In the genomic region with DNA sequence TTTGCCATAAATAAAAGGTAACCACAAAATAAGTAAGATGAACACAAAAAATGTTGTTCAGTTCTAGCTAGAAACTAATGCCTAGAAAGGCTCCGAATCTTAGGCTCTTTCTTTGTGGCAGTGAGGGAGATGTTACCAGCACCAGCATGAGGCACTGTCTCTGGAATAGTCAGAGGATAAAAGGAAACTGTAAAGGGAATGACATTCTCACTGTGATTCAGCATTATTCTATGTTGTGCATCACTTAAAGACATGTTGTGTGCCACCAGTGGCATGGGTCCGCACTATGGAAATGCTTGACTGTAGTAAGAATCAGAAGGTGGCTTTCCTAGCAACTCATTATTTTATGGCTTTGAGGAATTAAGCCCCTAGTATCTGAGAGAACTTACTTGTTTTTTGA, we compare ENCODE assay signal across 21 cellular contexts.
A peak's percentile ranks its signal among the peaks of the same experiment; 100 is the strongest.
DNase-seq lines count a peak whose midpoint lies in the region; ATAC-seq, FAIRE-seq and TF ChIP-seq lines count a peak whose summit lies in the region.
"Had no signal": no experiment of that assay in that cellular context is flagged by ENCODE, and none has a peak within 500 bp of the region (broad histone marks: within the 10 kb centered on the region; RNA-seq: fewer than 3 reads in every experiment).

No MANE protein-coding gene starts in this region.

- H3K9ac ChIP-seq in astrocyte (ENCODE audit: low read length) = no peak overlapping the region

- no peaks in the 10 kb centered on the region for H3K79me2 ChIP-seq in astrocyte (ENCODE audit: insufficient read depth, low read length)

- CTCF ChIA-PET in MCF 10A (lab: Yijun Ruan, JAX) = interaction anchor here (0.6 to 1.4 kb wide), 3 partner anchors 14 to 271 kb away, joined by 3 to 4 read pairs (median 4); no protein-coding TSS in a partner anchor

- no peak for FAIRE-seq in astrocyte (lab: Jason Lieb, UNC)
- no peak for FAIRE-seq in RCC 7860 (lab: Jason Lieb, UNC)
- FAIRE-seq: GM18507 had no signal

- no peak for ATAC-seq in HG02798 (IDR thresholded peaks at IDR 0.05; ENCODE audit: poor library complexity, unreplicated experiment)
- ATAC-seq: activated CD8-positive, alpha-beta memory T cell treated with anti-CD3 and anti-CD28 coated beads, Interleukin-2, amount 10 ng/mL, durations not matched to agents 7 days and 5 days; CD8-positive, alpha-beta T cell; natural killer cell treated with Interleukin-12 subunit alpha and Interleukin-12 subunit beta and Interleukin-15 and Interleukin-18, amount 100 ng/mL, for 72 hours had no signal

- no peak overlapping the region for H3K4me2 ChIP-seq in astrocyte (ENCODE audit: low read length)

- no peak overlapping the region for H3K4me3 ChIP-seq in breast epithelium
- no peak overlapping the region for H3K4me3 ChIP-seq in astrocyte (ENCODE audit: insufficient read depth, low read depth, low read length)
- no peak overlapping the region for H3K4me3 ChIP-seq in fibroblast of villous mesenchyme (ENCODE audit: low read depth, low read length)
- no peak overlapping the region for H3K4me3 ChIP-seq in vagina
- H3K4me3 ChIP-seq in SJCRH30 = no peak overlapping the region
- H3K4me3 ChIP-seq: heart right ventricle had no signal

- H3K27ac Mint-ChIP-seq in MCF 10A (ENCODE audit: low read depth, unreplicated experiment) (peak overlapping the region; percentile 82), astrocyte (ENCODE audit: unreplicated experiment) (peak overlapping the region; percentile 88)
- H3K27ac Mint-ChIP-seq: activated CD8-positive, alpha-beta memory T cell treated with anti-CD3 and anti-CD28 coated beads, Interleukin-2, amount 10 ng/mL, durations not matched to agents 7 days and 5 days; CD8-positive, alpha-beta T cell; IgD-negative memory B cell; natural killer cell treated with Interleukin-12 subunit alpha and Interleukin-12 subunit beta and Interleukin-15 and Interleukin-18, amount 100 ng/mL, for 72 hours had no signal

- no peak overlapping the region for H3K4me3 Mint-ChIP-seq in MCF 10A (ENCODE audit: unreplicated experiment)
- H3K4me3 Mint-ChIP-seq in astrocyte (ENCODE audit: unreplicated experiment) = no peak overlapping the region
- H3K4me3 Mint-ChIP-seq: activated CD8-positive, alpha-beta memory T cell treated with anti-CD3 and anti-CD28 coated beads, Interleukin-2, amount 10 ng/mL, durations not matched to agents 7 days and 5 days; CD8-positive, alpha-beta T cell; IgD-negative memory B cell; natural killer cell treated with Interleukin-12 subunit alpha and Interleukin-12 subunit beta and Interleukin-15 and Interleukin-18, amount 100 ng/mL, for 72 hours; type B pancreatic cell had no signal

- peaks cover 1% of the 10 kb centered on the region for H3K9me3 Mint-ChIP-seq in MCF 10A (ENCODE audit: unreplicated experiment)
- H3K9me3 Mint-ChIP-seq in astrocyte (ENCODE audit: unreplicated experiment) = no peaks in the 10 kb centered on the region
- H3K9me3 Mint-ChIP-seq: CD8-positive, alpha-beta T cell; IgD-negative memory B cell; natural killer cell treated with Interleukin-12 subunit alpha and Interleukin-12 subunit beta and Interleukin-15 and Interleukin-18, amount 100 ng/mL, for 72 hours; type B pancreatic cell had no signal

- H4K20me1 ChIP-seq in astrocyte (ENCODE audit: insufficient read depth, low read length) = no peaks in the 10 kb centered on the region

- POLR2A ChIA-PET in MCF 10A (lab: Yijun Ruan, JAX) = interaction anchor here (1.4 kb wide), 1 partner anchor 8 kb away, joined by 5 read pairs; no protein-coding TSS in a partner anchor

- H3K36me3 ChIP-seq in breast epithelium (no peaks in the 10 kb centered on the region), astrocyte (ENCODE audit: insufficient read depth, low read length) (no peaks in the 10 kb centered on the region), vagina (no peaks in the 10 kb centered on the region), SJCRH30 (peaks cover 4% of the 10 kb centered on the region; the same call in 1 of the 2 replicates)

- H3K27ac ChIP-seq in breast epithelium (no peak overlapping the region), astrocyte (ENCODE audit: low read depth, low read length) (peak overlapping the region; percentile 73), vagina (peak overlapping the region; percentile 50), SJCRH30 (no peak overlapping the region)
- H3K27ac ChIP-seq: 22Rv1 had no signal

- TF ChIP-seq POLR2A in breast epithelium (IDR thresholded peaks at IDR 0.05) (no peak), vagina (IDR thresholded peaks at IDR 0.05) (no peak)

- no peaks in the 10 kb centered on the region for H3K4me1 ChIP-seq in breast epithelium
- peaks cover 8% of the 10 kb centered on the region for H3K4me1 ChIP-seq in astrocyte (ENCODE audit: insufficient read depth, low read length)
- H3K4me1 ChIP-seq in vagina = peaks cover 12% of the 10 kb centered on the region
- no peaks in the 10 kb centered on the region for H3K4me1 ChIP-seq in SJCRH30

- intact Hi-C loops in MCF 10A (cut with micrococcal nuclease) = no loop called here
- intact Hi-C loops in breast epithelium (cut with DNase I; ENCODE audit: low total_unique reads) = no loop called here
- intact Hi-C loops in vagina (cut with DNase I) = no loop called here

- DNase-seq in MCF 10A (ENCODE audit: unreplicated experiment) (no peak), breast epithelium (ENCODE audit: low spot score in 2 of 2) (no peak), astrocyte (ENCODE audit: low read depth) (peak; percentile 39), fibroblast of villous mesenchyme (ENCODE audit: low read depth) (peak; percentile 19), vagina (ENCODE audit: extremely low spot score in 2 of 2) (no peak), RCC 7860 (ENCODE audit: low spot score) (no peak), SJCRH30 (no peak)
- DNase-seq: activated CD8-positive, alpha-beta memory T cell treated with anti-CD3 and anti-CD28 coated beads, Interleukin-2, amount 10 ng/mL, durations not matched to agents 7 days and 5 days; activated naive CD4-positive, alpha-beta T cell treated with Interleukin-2 at 50 U/mL for 16 hours; CD8-positive, alpha-beta T cell; GF-D8; heart right ventricle; left cardiac atrium; retina; stimulated activated CD4-positive, alpha-beta T cell treated with anti-CD3 and anti-CD28 coated beads, Interleukin-2, amount 100 ng/mL, for 24 hours had no signal

- H3K4me1 Mint-ChIP-seq in MCF 10A (ENCODE audit: insufficient read depth, unreplicated experiment) (peaks cover 8% of the 10 kb centered on the region), astrocyte (ENCODE audit: low read depth, unreplicated experiment) (peaks cover 25% of the 10 kb centered on the region)

- H3K27me3 ChIP-seq in breast epithelium (no peaks in the 10 kb centered on the region), astrocyte (ENCODE audit: insufficient read depth, low read length) (no peaks in the 10 kb centered on the region), vagina (no peaks in the 10 kb centered on the region), SJCRH30 (no peaks in the 10 kb centered on the region)
- H3K27me3 ChIP-seq: heart right ventricle had no signal

- no peak for TF ChIP-seq CTCF in MCF 10A (IDR thresholded peaks at IDR 0.05; ENCODE audit: unreplicated experiment)
- TF ChIP-seq CTCF in breast epithelium (IDR thresholded peaks at IDR 0.05) = no peak
- no peak for TF ChIP-seq CTCF in astrocyte (IDR thresholded peaks at IDR 0.05; ENCODE audit: insufficient read depth, low read depth, low read length)
- no peak for TF ChIP-seq CTCF in fibroblast of villous mesenchyme (IDR thresholded peaks at IDR 0.05; ENCODE audit: insufficient read depth, low read depth, low read length)
- TF ChIP-seq CTCF in vagina (IDR thresholded peaks at IDR 0.05) = no peak

- no peaks in the 10 kb centered on the region for H3K9me3 ChIP-seq in breast epithelium
- no peaks in the 10 kb centered on the region for H3K9me3 ChIP-seq in astrocyte (ENCODE audit: insufficient read depth, low read depth, low read length)
- no peaks in the 10 kb centered on the region for H3K9me3 ChIP-seq in vagina
- H3K9me3 ChIP-seq in SJCRH30 (replicated peaks) = no peaks in the 10 kb centered on the region
- H3K9me3 ChIP-seq: heart right ventricle had no signal

- H2AFZ ChIP-seq in astrocyte (ENCODE audit: low read depth, low read length) = no peak overlapping the region

- BruUV-seq in MCF 10A (replicated peaks; lab: Mats Ljungman, UMichigan) = no TSS peak

- H3K36me3 Mint-ChIP-seq in MCF 10A (ENCODE audit: insufficient read depth, unreplicated experiment) (peaks cover 16% of the 10 kb centered on the region), astrocyte (ENCODE audit: low read depth, unreplicated experiment) (no peaks in the 10 kb centered on the region)

- H3K27me3 Mint-ChIP-seq in MCF 10A (ENCODE audit: insufficient read depth, unreplicated experiment) (no peaks in the 10 kb centered on the region), astrocyte (ENCODE audit: low read depth, unreplicated experiment) (no peaks in the 10 kb centered on the region)
- H3K27me3 Mint-ChIP-seq: activated CD8-positive, alpha-beta memory T cell treated with anti-CD3 and anti-CD28 coated beads, Interleukin-2, amount 10 ng/mL, durations not matched to agents 7 days and 5 days; IgD-negative memory B cell; natural killer cell treated with Interleukin-12 subunit alpha and Interleukin-12 subunit beta and Interleukin-15 and Interleukin-18, amount 100 ng/mL, for 72 hours; type B pancreatic cell had no signal

Comparison
In these comparisons a context has a peak if more than half of its experiments do, and no peak if none do; other contexts are left out.
1. DNase-seq: peak in astrocyte (single experiment) and fibroblast of villous mesenchyme (single experiment); none in MCF 10A (single experiment), breast epithelium (0 of 2), vagina (0 of 2), RCC 7860 (single experiment) and SJCRH30 (0 of 2).
2. H3K27ac ChIP-seq: peak in astrocyte (single experiment) and vagina (single experiment); none in breast epithelium (0 of 2) and SJCRH30 (single experiment).